In genomic region chr7:77457779-77458178, GRCh38 we compare ENCODE assay signal across 21 cellular contexts. TPM values are rescaled to one million over a fixed set of nuclear protein-coding genes. Genes with fewer than 3 reads are reported as not detected.
DNase-seq lines count a peak whose midpoint lies in the region; ATAC-seq lines count a peak whose summit lies in the region.
"Had no signal": no experiment of that assay in that cellular context is flagged by ENCODE, and none has a peak within 500 bp of the region (broad histone marks: within the 10 kb centered on the region; RNA-seq: fewer than 3 reads in every experiment).

No MANE protein-coding gene starts in this region.

- intact Hi-C loops in activated T-helper 2 cell treated with anti-CD3 and anti-CD28 coated beads, Interferon-gamma antibody, Interleukin-2, Interleukin-4, amounts not matched to agents 10 μg/mL and 5 μg/mL and 100 μg/mL, durations not matched to agents 14 hours and 24 hours and 36 hours (cut with micrococcal nuclease), result no loop called here

- no peak overlapping the region for H3K4me3 Mint-ChIP-seq in central memory CD8-positive, alpha-beta T cell
- no peak overlapping the region for H3K4me3 Mint-ChIP-seq in effector memory CD8-positive, alpha-beta T cell
- H3K4me3 Mint-ChIP-seq in activated T-helper 2 cell treated with anti-CD3 and anti-CD28 coated beads, Interferon-gamma antibody, Interleukin-2, Interleukin-4, amounts not matched to agents 10 μg/mL and 5 μg/mL and 100 μg/mL, durations not matched to agents 14 hours and 24 hours and 36 hours (ENCODE audit: low read depth), result no peak overlapping the region
- H3K4me3 Mint-ChIP-seq: B cell; CD4-positive, CD25-positive, alpha-beta regulatory T cell; HFFc6 had no signal

- H3K36me3 Mint-ChIP-seq in central memory CD8-positive, alpha-beta T cell (ENCODE audit: insufficient read depth), result no peaks in the 10 kb centered on the region
- H3K36me3 Mint-ChIP-seq in effector memory CD8-positive, alpha-beta T cell (ENCODE audit: insufficient read depth), result no peaks in the 10 kb centered on the region
- H3K36me3 Mint-ChIP-seq in activated T-helper 2 cell treated with anti-CD3 and anti-CD28 coated beads, Interferon-gamma antibody, Interleukin-2, Interleukin-4, amounts not matched to agents 10 μg/mL and 5 μg/mL and 100 μg/mL, durations not matched to agents 14 hours and 24 hours and 36 hours (ENCODE audit: low read depth), result no peaks in the 10 kb centered on the region
- H3K36me3 Mint-ChIP-seq: CD4-positive, CD25-positive, alpha-beta regulatory T cell had no signal

- DNase-seq in NCI-H1092 treated with DMSO at 0.1 percent for 48 hours (lab: John Stamatoyannopoulos, UW) (peak; percentile 10), NCI-H1092 (lab: John Stamatoyannopoulos, UW) (no peak), NCI-H146 treated with DMSO at 0.1 percent for 48 hours (lab: John Stamatoyannopoulos, UW; ENCODE audit: unreplicated experiment) (peak; percentile 73), NCI-H69 (lab: John Stamatoyannopoulos, UW) (peak; percentile 98)
- DNase-seq in central memory CD8-positive, alpha-beta T cell (ENCODE audit: low spot score in 2 of 2), result no peak
- DNase-seq in effector memory CD8-positive, alpha-beta T cell, result no peak
- no peak for DNase-seq in activated T-helper 2 cell treated with anti-CD3 and anti-CD28 coated beads, Interferon-gamma antibody, Interleukin-2, Interleukin-4, amounts not matched to agents 10 μg/mL and 5 μg/mL and 100 μg/mL, durations not matched to agents 14 hours and 24 hours and 36 hours (ENCODE audit: low spot score)
- DNase-seq: 8988T; CD4-positive, CD25-positive, alpha-beta regulatory T cell; DND-41; H7; HFFc6; NCI-H1048; NCI-H1694; NCI-H2081 treated with DMSO at 0.1 percent for 48 hours; NCI-H446 treated with DMSO at 0.1 percent for 48 hours; NK-92 treated with Interleukin-12 subunit alpha and Interleukin-12 subunit beta, amount 100 ng/mL, for 24 hours; Right ventricle myocardium superior had no signal

- no peaks in the 10 kb centered on the region for H3K9me3 Mint-ChIP-seq in central memory CD8-positive, alpha-beta T cell
- no peaks in the 10 kb centered on the region for H3K9me3 Mint-ChIP-seq in effector memory CD8-positive, alpha-beta T cell
- H3K9me3 Mint-ChIP-seq in activated T-helper 2 cell treated with anti-CD3 and anti-CD28 coated beads, Interferon-gamma antibody, Interleukin-2, Interleukin-4, amounts not matched to agents 10 μg/mL and 5 μg/mL and 100 μg/mL, durations not matched to agents 14 hours and 24 hours and 36 hours, result no peaks in the 10 kb centered on the region
- H3K9me3 Mint-ChIP-seq: HFFc6 had no signal

- peak overlapping the region; percentile 19 for H3K27ac Mint-ChIP-seq in central memory CD8-positive, alpha-beta T cell (ENCODE audit: low read depth)
- no peak overlapping the region for H3K27ac Mint-ChIP-seq in effector memory CD8-positive, alpha-beta T cell
- no peak overlapping the region for H3K27ac Mint-ChIP-seq in activated T-helper 2 cell treated with anti-CD3 and anti-CD28 coated beads, Interferon-gamma antibody, Interleukin-2, Interleukin-4, amounts not matched to agents 10 μg/mL and 5 μg/mL and 100 μg/mL, durations not matched to agents 14 hours and 24 hours and 36 hours
- H3K27ac Mint-ChIP-seq: B cell; CD4-positive, CD25-positive, alpha-beta regulatory T cell; HFFc6 had no signal

- no peaks in the 10 kb centered on the region for H3K27me3 Mint-ChIP-seq in central memory CD8-positive, alpha-beta T cell
- no peaks in the 10 kb centered on the region for H3K27me3 Mint-ChIP-seq in effector memory CD8-positive, alpha-beta T cell
- H3K27me3 Mint-ChIP-seq in activated T-helper 2 cell treated with anti-CD3 and anti-CD28 coated beads, Interferon-gamma antibody, Interleukin-2, Interleukin-4, amounts not matched to agents 10 μg/mL and 5 μg/mL and 100 μg/mL, durations not matched to agents 14 hours and 24 hours and 36 hours (ENCODE audit: low read depth), result peaks cover 27% of the 10 kb centered on the region
- H3K27me3 Mint-ChIP-seq: B cell had no signal

- no peak for ATAC-seq in central memory CD8-positive, alpha-beta T cell (replicated peaks; ENCODE audit: extremely low read depth, poor library complexity, severe bottlenecking)
- ATAC-seq in GM21515 (IDR thresholded peaks at IDR 0.05; ENCODE audit: unreplicated experiment), result no peak
- ATAC-seq in effector memory CD8-positive, alpha-beta T cell (replicated peaks), result no peak

- no peaks in the 10 kb centered on the region for H3K4me1 Mint-ChIP-seq in central memory CD8-positive, alpha-beta T cell
- no peaks in the 10 kb centered on the region for H3K4me1 Mint-ChIP-seq in effector memory CD8-positive, alpha-beta T cell (ENCODE audit: low read depth in 2 of 2)
- H3K4me1 Mint-ChIP-seq in activated T-helper 2 cell treated with anti-CD3 and anti-CD28 coated beads, Interferon-gamma antibody, Interleukin-2, Interleukin-4, amounts not matched to agents 10 μg/mL and 5 μg/mL and 100 μg/mL, durations not matched to agents 14 hours and 24 hours and 36 hours (ENCODE audit: low read depth), result no peaks in the 10 kb centered on the region
- H3K4me1 Mint-ChIP-seq: CD4-positive, CD25-positive, alpha-beta regulatory T cell had no signal

RNA-seq across cellular contexts. Expression of gene GSAP, which starts 41.6 kb away (rescaled TPM):
- total RNA-seq in activated T-helper 2 cell treated with anti-CD3 and anti-CD28 coated beads, Interferon-gamma antibody, Interleukin-2, Interleukin-4, amounts not matched to agents 10 μg/mL and 5 μg/mL and 100 μg/mL, durations not matched to agents 14 hours and 24 hours and 36 hours, result 0.43 and 0.90 TPM in 2 replicates
- total RNA-seq: G401 had no signal

Comparison
In these comparisons a context has a peak if more than half of its experiments do, and no peak if none do; other contexts are left out.
1. DNase-seq: peak in NCI-H1092 treated with DMSO at 0.1 percent for 48 hours (single experiment), NCI-H146 treated with DMSO at 0.1 percent for 48 hours (single experiment) and NCI-H69 (single experiment); none in NCI-H1092 (single experiment), central memory CD8-positive, alpha-beta T cell (0 of 2), effector memory CD8-positive, alpha-beta T cell (0 of 3) and activated T-helper 2 cell treated with anti-CD3 and anti-CD28 coated beads, Interferon-gamma antibody, Interleukin-2, Interleukin-4, amounts not matched to agents 10 μg/mL and 5 μg/mL and 100 μg/mL, durations not matched to agents 14 hours and 24 hours and 36 hours (single experiment).